Comparison of ENCODE assay signal across 1 cellular context in genomic region chr20:47989957-47990356, GRCh38.
TF ChIP-seq lines count a peak whose summit lies in the region.

No MANE protein-coding gene starts in this region.

TF ChIP-seq in SK-N-SH, 30 proteins besides CTCF, POLR2A, EP300 and RAD21 (continued from another document):
- TF ChIP-seq, protein P1, sequence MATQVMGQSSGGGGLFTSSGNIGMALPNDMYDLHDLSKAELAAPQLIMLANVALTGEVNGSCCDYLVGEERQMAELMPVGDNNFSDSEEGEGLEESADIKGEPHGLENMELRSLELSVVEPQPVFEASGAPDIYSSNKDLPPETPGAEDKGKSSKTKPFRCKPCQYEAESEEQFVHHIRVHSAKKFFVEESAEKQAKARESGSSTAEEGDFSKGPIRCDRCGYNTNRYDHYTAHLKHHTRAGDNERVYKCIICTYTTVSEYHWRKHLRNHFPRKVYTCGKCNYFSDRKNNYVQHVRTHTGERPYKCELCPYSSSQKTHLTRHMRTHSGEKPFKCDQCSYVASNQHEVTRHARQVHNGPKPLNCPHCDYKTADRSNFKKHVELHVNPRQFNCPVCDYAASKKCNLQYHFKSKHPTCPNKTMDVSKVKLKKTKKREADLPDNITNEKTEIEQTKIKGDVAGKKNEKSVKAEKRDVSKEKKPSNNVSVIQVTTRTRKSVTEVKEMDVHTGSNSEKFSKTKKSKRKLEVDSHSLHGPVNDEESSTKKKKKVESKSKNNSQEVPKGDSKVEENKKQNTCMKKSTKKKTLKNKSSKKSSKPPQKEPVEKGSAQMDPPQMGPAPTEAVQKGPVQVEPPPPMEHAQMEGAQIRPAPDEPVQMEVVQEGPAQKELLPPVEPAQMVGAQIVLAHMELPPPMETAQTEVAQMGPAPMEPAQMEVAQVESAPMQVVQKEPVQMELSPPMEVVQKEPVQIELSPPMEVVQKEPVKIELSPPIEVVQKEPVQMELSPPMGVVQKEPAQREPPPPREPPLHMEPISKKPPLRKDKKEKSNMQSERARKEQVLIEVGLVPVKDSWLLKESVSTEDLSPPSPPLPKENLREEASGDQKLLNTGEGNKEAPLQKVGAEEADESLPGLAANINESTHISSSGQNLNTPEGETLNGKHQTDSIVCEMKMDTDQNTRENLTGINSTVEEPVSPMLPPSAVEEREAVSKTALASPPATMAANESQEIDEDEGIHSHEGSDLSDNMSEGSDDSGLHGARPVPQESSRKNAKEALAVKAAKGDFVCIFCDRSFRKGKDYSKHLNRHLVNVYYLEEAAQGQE (IDR thresholded peaks at IDR 0.05; ENCODE audit: low read depth, low read length): no peak
